ENCODE assay signal across 29 cellular contexts in genomic region chr15:93474728-93475127, GRCh38.
"Had no signal": no experiment of that assay in that cellular context is flagged by ENCODE, and none has a peak within 500 bp of the region (broad histone marks: within the 10 kb centered on the region; RNA-seq: fewer than 3 reads in every experiment).

No MANE protein-coding gene starts in this region.

- DNase-seq: natural killer cell; occipital lobe; ovary; posterior cingulate gyrus; psoas muscle; right cardiac atrium; right lobe of liver; sigmoid colon; small intestine; stimulated activated CD4-positive, alpha-beta T cell treated with anti-CD3 and anti-CD28 coated beads, Interleukin-15, amount 100 ng/mL, for 24 hours; stimulated activated CD4-positive, alpha-beta T cell treated with anti-CD3 and anti-CD28 coated beads, Interleukin-2, amount 100 ng/mL, for 24 hours; stimulated activated CD4-positive, alpha-beta T cell treated with anti-CD3 and anti-CD28 coated beads, Interleukin-2, amount 100 ng/mL, for 48 hours; stimulated activated CD4-positive, alpha-beta T cell treated with anti-CD3 and anti-CD28 coated beads, Interleukin-4, amount 100 ng/mL, for 24 hours; stimulated activated naive B cell treated with anti-CD40 and anti-IgM and Interleukin-4, amounts not matched to agents 10 μg/mL and 1 μg/mL and 100 μg/mL, for 72 hours; stimulated activated naive CD4-positive, alpha-beta T cell treated with Interleukin-2 at 50 U/mL for 16 hours; substantia nigra; testis; tibial artery; transverse colon; upper lobe of right lung; uterus had no signal

- H3K27me3 ChIP-seq: neural progenitor cell, ovary, right lobe of liver, sigmoid colon, suprapubic skin, testis, tibial artery, transverse colon, upper lobe of right lung, uterus had no signal

- H3K4me3 Mint-ChIP-seq: natural killer cell; nephron; neural progenitor cell; stimulated activated effector memory CD8-positive, alpha-beta T cell treated with anti-CD3 and anti-CD28 coated beads, Interleukin-12 subunit alpha, Interleukin-12 subunit beta, amount 100 ng/mL, for 72 hours; stimulated activated naive B cell treated with anti-CD40 and anti-IgM and Interleukin-4, amounts not matched to agents 10 μg/mL and 1 μg/mL and 100 μg/mL, for 72 hours; stimulated activated naive CD8-positive, alpha-beta T cell treated with anti-CD3 and anti-CD28 coated beads, Interleukin-15, Interleukin-2, amounts not matched to agents 100 ng/mL and 50 ng/mL, for 24 hours; type B pancreatic cell had no signal

- H3K4me2 ChIP-seq: neural progenitor cell had no signal

- H3K9ac ChIP-seq: neural progenitor cell, parathyroid adenoma had no signal

- FAIRE-seq: small intestine had no signal

- H3K27ac ChIP-seq: neural progenitor cell, ovary, parathyroid adenoma, psoas muscle, right lobe of liver, sigmoid colon, suprapubic skin, testis, tibial artery, transverse colon, upper lobe of right lung, uterus had no signal

- ATAC-seq: natural killer cell; psoas muscle; right cardiac atrium; stimulated activated effector memory CD8-positive, alpha-beta T cell treated with anti-CD3 and anti-CD28 coated beads, Interleukin-12 subunit alpha, Interleukin-12 subunit beta, amount 100 ng/mL, for 72 hours; stimulated activated naive B cell treated with anti-CD40 and anti-IgM and Interleukin-4, amounts not matched to agents 10 μg/mL and 1 μg/mL and 100 μg/mL, for 72 hours; upper lobe of right lung had no signal

- H3K4me3 ChIP-seq: neural progenitor cell, ovary, psoas muscle, right lobe of liver, sigmoid colon, suprapubic skin, testis, tibial artery, transverse colon, upper lobe of right lung, uterus had no signal

- H3K27ac Mint-ChIP-seq: natural killer cell; nephron; neural progenitor cell; progenitor cell of endocrine pancreas; stimulated activated effector memory CD8-positive, alpha-beta T cell treated with anti-CD3 and anti-CD28 coated beads, Interleukin-12 subunit alpha, Interleukin-12 subunit beta, amount 100 ng/mL, for 72 hours; stimulated activated naive B cell treated with anti-CD40 and anti-IgM and Interleukin-4, amounts not matched to agents 10 μg/mL and 1 μg/mL and 100 μg/mL, for 72 hours; stimulated activated naive CD8-positive, alpha-beta T cell treated with anti-CD3 and anti-CD28 coated beads, Interleukin-15, Interleukin-2, amounts not matched to agents 100 ng/mL and 50 ng/mL, for 24 hours; type B pancreatic cell had no signal

- H3K4me1 Mint-ChIP-seq: natural killer cell; stimulated activated effector memory CD8-positive, alpha-beta T cell treated with anti-CD3 and anti-CD28 coated beads, Interleukin-12 subunit alpha, Interleukin-12 subunit beta, amount 100 ng/mL, for 72 hours; stimulated activated naive B cell treated with anti-CD40 and anti-IgM and Interleukin-4, amounts not matched to agents 10 μg/mL and 1 μg/mL and 100 μg/mL, for 72 hours had no signal

- H3K36me3 Mint-ChIP-seq: natural killer cell; stimulated activated effector memory CD8-positive, alpha-beta T cell treated with anti-CD3 and anti-CD28 coated beads, Interleukin-12 subunit alpha, Interleukin-12 subunit beta, amount 100 ng/mL, for 72 hours; stimulated activated naive B cell treated with anti-CD40 and anti-IgM and Interleukin-4, amounts not matched to agents 10 μg/mL and 1 μg/mL and 100 μg/mL, for 72 hours had no signal

- H2AFZ ChIP-seq: neural progenitor cell, parathyroid adenoma had no signal

- H3K79me2 ChIP-seq: parathyroid adenoma had no signal

- H3K9me3 ChIP-seq: ovary, psoas muscle, right lobe of liver, sigmoid colon, suprapubic skin, testis, tibial artery, transverse colon, upper lobe of right lung, uterus had no signal

- H3K4me1 ChIP-seq: parathyroid adenoma, psoas muscle, right lobe of liver, sigmoid colon, tibial artery, transverse colon, upper lobe of right lung, uterus had no signal

- H3K9me3 Mint-ChIP-seq: natural killer cell; stimulated activated effector memory CD8-positive, alpha-beta T cell treated with anti-CD3 and anti-CD28 coated beads, Interleukin-12 subunit alpha, Interleukin-12 subunit beta, amount 100 ng/mL, for 72 hours; stimulated activated naive B cell treated with anti-CD40 and anti-IgM and Interleukin-4, amounts not matched to agents 10 μg/mL and 1 μg/mL and 100 μg/mL, for 72 hours; stimulated activated naive CD8-positive, alpha-beta T cell treated with anti-CD3 and anti-CD28 coated beads, Interleukin-15, Interleukin-2, amounts not matched to agents 100 ng/mL and 50 ng/mL, for 24 hours had no signal

- H3K36me3 ChIP-seq: neural progenitor cell, ovary, right lobe of liver, sigmoid colon, suprapubic skin, tibial artery, transverse colon, upper lobe of right lung, uterus had no signal

- H3K27me3 Mint-ChIP-seq: stimulated activated naive B cell treated with anti-CD40 and anti-IgM and Interleukin-4, amounts not matched to agents 10 μg/mL and 1 μg/mL and 100 μg/mL, for 72 hours had no signal
